Comparison of ENCODE assay signal across 1 cellular context in genomic region chr1:53329183-53329544, GRCh38.
TF ChIP-seq lines count a peak whose summit lies in the region.

No MANE protein-coding gene starts in this region.

TF ChIP-seq in GM12878, 131 proteins besides CTCF, POLR2A, EP300 and RAD21 (continued from another document):
- no peak for TF ChIP-seq ZBTB4 (CRISPR knock-in tag; IDR thresholded peaks at IDR 0.05)
TF ChIP-seq in GM12878: peak in this region for 0.
